Comparison of ENCODE assay signal across 8 cellular contexts in genomic region chr5:139652788-139653241, GRCh38. TPM values are rescaled to one million over a fixed set of nuclear protein-coding genes. Genes with fewer than 3 reads are reported as not detected.
DNase-seq lines count a peak whose midpoint lies in the region; ATAC-seq and TF ChIP-seq lines count a peak whose summit lies in the region.

No MANE protein-coding gene starts in this region.

- ATAC-seq in HG03097 (IDR thresholded peaks at IDR 0.05; ENCODE audit: low FRiP score, unreplicated experiment) (no peak), HG02840 (IDR thresholded peaks at IDR 0.05; ENCODE audit: low FRiP score, unreplicated experiment) (no peak)

- intact Hi-C loops in cardiac septum (cut with DNase I): loop anchor here (5.0 kb wide), 2 partner anchors 34 to 236 kb away; no protein-coding TSS in a partner anchor
- intact Hi-C loops in prostate gland (cut with DNase I): no loop called here

- H3K27me3 ChIP-seq in cardiac muscle cell (no peaks in the 10 kb centered on the region), prostate gland (replicated peaks; ENCODE audit: insufficient read depth) (no peaks in the 10 kb centered on the region)

- in situ Hi-C loops in KBM-7 (cut with MboI; ENCODE audit: low pct_unique_long_range_greater_than_20kb, low sequenced_read_pairs): no loop called here

- no peak for DNase-seq in cardiac muscle cell (ENCODE audit: low read depth in 1 of 2, low spot score in 1 of 2)
- DNase-seq in cardiac septum (ENCODE audit: low spot score): no peak
- peak; percentile 41 for DNase-seq in KBM-7
- no peak for DNase-seq in epithelial cell of prostate (ENCODE audit: low read depth, low spot score)
- no peak for DNase-seq in prostate gland (ENCODE audit: low spot score)
- no peak for DNase-seq in NK-92 treated with Interleukin-12 subunit alpha and Interleukin-12 subunit beta, amount 100 ng/mL, for 24 hours (lab: John Stamatoyannopoulos, UW)

- H3K9me3 ChIP-seq in cardiac muscle cell (ENCODE audit: low read depth): no peaks in the 10 kb centered on the region
- no peaks in the 10 kb centered on the region for H3K9me3 ChIP-seq in prostate gland

- H3K4me3 ChIP-seq in cardiac muscle cell: no peak overlapping the region
- no peak overlapping the region for H3K4me3 ChIP-seq in prostate gland

- WGBS in prostate gland: 42% methylated on average over 5 of the region's 5 CpGs

- H3K27ac ChIP-seq in cardiac muscle cell (peak overlapping the region; percentile 99), epithelial cell of prostate (peak overlapping the region; percentile 30), prostate gland (peak overlapping the region; percentile 88 to 94)

- TF ChIP-seq CTCF in cardiac muscle cell (IDR thresholded peaks at IDR 0.05; ENCODE audit: low read depth, low read length): no peak
- no peak for TF ChIP-seq CTCF in prostate gland (IDR thresholded peaks at IDR 0.05)

- peaks cover 52% of the 10 kb centered on the region for H3K4me1 ChIP-seq in cardiac muscle cell (ENCODE audit: low read depth)
- peaks cover 47% of the 10 kb centered on the region for H3K4me1 ChIP-seq in prostate gland (replicated peaks)

- TF ChIP-seq POLR2A in prostate gland (IDR thresholded peaks at IDR 0.05): no peak

- H3K36me3 ChIP-seq in cardiac muscle cell (no peaks in the 10 kb centered on the region), prostate gland (no peaks in the 10 kb centered on the region)

RNA-seq across cellular contexts. Expression of gene CXXC5, which starts 4.7 kb away (rescaled TPM):
- 91.9 and 122 TPM in 2 replicates for total RNA-seq in cardiac muscle cell
- 70.4 and 79.4 TPM in 2 replicates for polyA plus RNA-seq in cardiac muscle cell
- total RNA-seq in cardiac septum: 49.3 TPM
- 10 to 100 TPM; 47.4 to 47.7 TPM for total RNA-seq in prostate gland

Comparison
In these comparisons a context has a peak if more than half of its experiments do, and no peak if none do; other contexts are left out.
1. H3K27ac ChIP-seq: peak in every context shown above with its lines; median percentile 99 in cardiac muscle cell; 91 in prostate gland; 30 in epithelial cell of prostate.